ENCODE assay signal across 23 cellular contexts in genomic region chr9:112422417-112423148, GRCh38.
"Had no signal": no experiment of that assay in that cellular context is flagged by ENCODE, and none has a peak within 500 bp of the region (broad histone marks: within the 10 kb centered on the region; RNA-seq: fewer than 3 reads in every experiment).

No MANE protein-coding gene starts in this region.

- H3K27ac ChIP-seq: breast epithelium, epithelial cell of prostate, ovary, right atrium auricular region, stomach, thyroid gland, upper lobe of left lung, vagina had no signal

- H3K4me1 ChIP-seq: breast epithelium, right atrium auricular region, stomach, thyroid gland, upper lobe of left lung, vagina had no signal

- H3K27me3 ChIP-seq: breast epithelium, ovary, right atrium auricular region, stomach, thyroid gland, upper lobe of left lung, vagina had no signal

- DNase-seq: activated CD4-positive, CD25-positive, alpha-beta regulatory T cell; activated gamma-delta T cell; activated naive CD4-positive, alpha-beta T cell treated with anti-CD3 and anti-CD28 coated beads, Interleukin-2, amount 10 ng/mL, durations not matched to agents 7 days and 5 days; amygdala; central memory CD4-positive, alpha-beta T cell; head of caudate nucleus; hippocampal formation; midbrain; naive thymus-derived CD4-positive, alpha-beta T cell; ovary; stimulated activated CD4-positive, alpha-beta T cell treated with anti-CD3 and anti-CD28 coated beads, Interleukin-1b, Interleukin-23, amount 100 ng/mL, for 48 hours; stimulated activated CD4-positive, alpha-beta T cell treated with anti-CD3 and anti-CD28 coated beads, Interleukin-4, amount 100 ng/mL, for 4 hours; stimulated activated CD8-positive, alpha-beta memory T cell treated with anti-CD3 and anti-CD28 coated beads, Interleukin-4, amount 100 ng/mL, for 48 hours; stomach; T-helper 17 cell; T1000; thyroid gland; upper lobe of left lung had no signal

- ATAC-seq: stimulated activated memory B cell treated with anti-CD40 and anti-IgM and Interleukin-4, amounts not matched to agents 10 μg/mL and 1 μg/mL and 100 μg/mL, for 72 hours; T-helper 17 cell had no signal
